ENCODE assay signal across 22 cellular contexts in the genomic region with DNA sequence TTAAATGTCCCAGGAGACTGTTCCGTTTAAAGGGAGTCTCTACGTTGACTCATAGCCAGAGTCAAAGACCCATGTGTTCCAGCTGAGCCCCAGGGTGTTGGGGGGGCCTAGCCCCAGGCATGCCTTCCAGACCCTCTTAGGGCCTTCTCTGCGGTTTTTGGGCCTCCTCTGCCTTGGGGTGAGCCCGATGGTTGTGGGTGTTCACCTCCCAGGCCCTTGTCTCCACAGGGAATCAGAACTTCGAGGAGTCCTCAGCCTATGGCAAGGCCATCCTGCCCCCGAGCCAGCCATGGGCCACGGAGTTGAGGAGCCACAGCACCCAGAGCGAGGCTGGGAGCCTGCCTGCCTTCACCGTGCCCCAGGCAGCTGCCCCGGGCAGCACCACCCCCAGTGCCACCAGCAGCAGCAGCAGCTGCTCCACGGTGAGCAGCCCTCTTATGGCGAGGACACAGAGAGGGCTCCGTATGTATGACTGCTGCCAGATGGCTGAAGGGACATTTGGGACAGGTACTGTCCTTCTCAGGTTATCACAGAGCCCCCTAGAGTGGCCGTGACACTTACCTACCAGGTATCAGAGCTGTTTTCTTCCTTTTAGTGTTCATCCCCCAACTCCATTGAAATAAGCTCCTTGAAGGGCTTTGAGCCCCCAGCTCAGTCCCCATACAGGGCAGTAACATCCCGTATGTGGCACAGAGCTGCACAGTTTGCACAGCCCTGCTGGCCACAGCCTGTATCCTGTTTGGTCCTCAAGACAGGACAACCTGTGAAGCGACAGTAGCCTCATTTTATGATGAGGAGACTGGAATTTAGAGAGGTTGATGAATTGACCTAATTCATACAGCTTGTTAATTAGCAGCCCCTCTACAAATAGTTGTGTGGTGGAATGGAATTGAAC.
DNase-seq lines count a peak whose midpoint lies in the region; TF ChIP-seq lines count a peak whose summit lies in the region.
"Had no signal": no experiment of that assay in that cellular context is flagged by ENCODE, and none has a peak within 500 bp of the region (broad histone marks: within the 10 kb centered on the region; RNA-seq: fewer than 3 reads in every experiment).

No MANE protein-coding gene starts in this region.

- POLR2A ChIA-PET in RWPE1 (lab: Yijun Ruan, JAX; ENCODE audit: low non-redundant PET): no interaction called here

- H3K4me3 ChIP-seq in liver (ENCODE audit: low read depth in 1 of 3, low read length in 3 of 3): no peak overlapping the region
- H3K4me3 ChIP-seq: colonic mucosa, GM23248 had no signal

- CTCF ChIA-PET in RWPE1 (lab: Yijun Ruan, JAX): interaction anchor here (0.5 to 0.8 kb wide), 4 partner anchors 26 to 408 kb away, joined by 3 to 6 read pairs (median 4); no protein-coding TSS in a partner anchor

- WGBS in liver: 90% methylated on average over 16 of the region's 16 CpGs

- H3K4me1 Mint-ChIP-seq in type B pancreatic cell (ENCODE audit: unreplicated experiment): peaks cover 11% of the 10 kb centered on the region
- H3K4me1 Mint-ChIP-seq in activated CD4-positive, alpha-beta T cell treated with anti-CD3 and anti-CD28 coated beads, Interleukin-2, amount 10 ng/mL, durations not matched to agents 24 days and 14 days: no peaks in the 10 kb centered on the region
- H3K4me1 Mint-ChIP-seq: activated naive CD8-positive, alpha-beta T cell treated with anti-CD3 and anti-CD28 coated beads, Interleukin-2, amount 50 U/mL, for 24 hours; CD8-positive, alpha-beta memory T cell; natural killer cell had no signal

- TF ChIP-seq RAD21 in liver (IDR thresholded peaks at IDR 0.05): no peak

- intact Hi-C loops in activated CD4-positive, alpha-beta T cell treated with anti-CD3 and anti-CD28 coated beads, Interleukin-2, amount 10 ng/mL, durations not matched to agents 24 days and 14 days (cut with micrococcal nuclease): no loop called here

- H3K9me3 ChIP-seq in liver (ENCODE audit: control insufficient read depth in 4 of 4, low read length in 3 of 4): no peaks in the 10 kb centered on the region
- H3K9me3 ChIP-seq: colonic mucosa had no signal

- H3K27ac Mint-ChIP-seq in type B pancreatic cell: no peak overlapping the region
- no peak overlapping the region for H3K27ac Mint-ChIP-seq in activated CD4-positive, alpha-beta T cell treated with anti-CD3 and anti-CD28 coated beads, Interleukin-2, amount 10 ng/mL, durations not matched to agents 24 days and 14 days
- H3K27ac Mint-ChIP-seq: activated naive CD8-positive, alpha-beta T cell treated with anti-CD3 and anti-CD28 coated beads, Interleukin-2, amount 50 U/mL, for 24 hours; CD8-positive, alpha-beta memory T cell; mesothelial cell of epicardium; natural killer cell had no signal

- H3K4me3 Mint-ChIP-seq in type B pancreatic cell: no peak overlapping the region
- H3K4me3 Mint-ChIP-seq in activated CD4-positive, alpha-beta T cell treated with anti-CD3 and anti-CD28 coated beads, Interleukin-2, amount 10 ng/mL, durations not matched to agents 24 days and 14 days: no peak overlapping the region
- H3K4me3 Mint-ChIP-seq: activated naive CD8-positive, alpha-beta T cell treated with anti-CD3 and anti-CD28 coated beads, Interleukin-2, amount 50 U/mL, for 24 hours; brain; CD8-positive, alpha-beta memory T cell; mesothelial cell of epicardium; natural killer cell had no signal

- H3K36me3 ChIP-seq in liver (ENCODE audit: control insufficient read depth in 4 of 4, insufficient read depth in 3 of 4, low read depth in 1 of 4, low read length in 3 of 4): peaks cover 39 to 98% (median 86%) of the 10 kb centered on the region in 4 donors

- H3K27me3 ChIP-seq in liver (ENCODE audit: control insufficient read depth in 4 of 4, insufficient read depth in 4 of 4, low read length in 3 of 4): no peaks in the 10 kb centered on the region
- H3K27me3 ChIP-seq: colonic mucosa had no signal

- H3K4me1 ChIP-seq in liver (ENCODE audit: control insufficient read depth in 4 of 4, insufficient read depth in 4 of 4, low read length in 3 of 4): no peaks in the 10 kb centered on the region
- H3K4me1 ChIP-seq: colonic mucosa had no signal

- DNase-seq in NCI-H82 (lab: John Stamatoyannopoulos, UW): peak; percentile 37
- DNase-seq in NCI-H82 treated with DMSO at 0.1 percent for 48 hours (lab: John Stamatoyannopoulos, UW; ENCODE audit: unreplicated experiment): no peak
- no peak for DNase-seq in RWPE1 (ENCODE audit: low spot score)
- DNase-seq in type B pancreatic cell (ENCODE audit: extremely low spot score, unreplicated experiment): peak; percentile 64
- no peak for DNase-seq in NCI-H187 treated with DMSO at 0.1 percent for 48 hours (lab: John Stamatoyannopoulos, UW)
- DNase-seq in activated CD4-positive, alpha-beta T cell treated with anti-CD3 and anti-CD28 coated beads for 48 hours: no peak
- no peak for DNase-seq in activated CD4-positive, alpha-beta T cell treated with anti-CD3 and anti-CD28 coated beads, Interleukin-2, amount 10 ng/mL, durations not matched to agents 24 days and 14 days
- DNase-seq: 8988T; activated effector memory CD4-positive, alpha-beta T cell treated with anti-CD3 and anti-CD28 coated beads, Interleukin-2, amount 50 U/mL, for 16 hours; activated naive CD8-positive, alpha-beta T cell treated with anti-CD3 and anti-CD28 coated beads, Interleukin-2, amount 50 U/mL, for 24 hours; AML-193; DMS79; GM23248; natural killer cell; NCI-H1048; NCI-H2081; NK-92 treated with Interleukin-12 subunit alpha and Interleukin-12 subunit beta, amount 100 ng/mL, for 24 hours had no signal

- no peaks in the 10 kb centered on the region for H3K27me3 Mint-ChIP-seq in type B pancreatic cell
- H3K27me3 Mint-ChIP-seq in activated CD4-positive, alpha-beta T cell treated with anti-CD3 and anti-CD28 coated beads, Interleukin-2, amount 10 ng/mL, durations not matched to agents 24 days and 14 days: peaks cover 2% of the 10 kb centered on the region
- H3K27me3 Mint-ChIP-seq: activated naive CD8-positive, alpha-beta T cell treated with anti-CD3 and anti-CD28 coated beads, Interleukin-2, amount 50 U/mL, for 24 hours; brain had no signal

- TF ChIP-seq CTCF in RWPE1 (conservative IDR thresholded peaks at IDR 0.05; ENCODE audit: low read depth): no peak
- no peak for TF ChIP-seq CTCF in liver (IDR thresholded peaks at IDR 0.05; ENCODE audit: low read depth, low read length, missing input control)
- no peak for TF ChIP-seq CTCF in type B pancreatic cell (conservative IDR thresholded peaks at IDR 0.05)

- no peaks in the 10 kb centered on the region for H3K9me3 Mint-ChIP-seq in type B pancreatic cell
- no peaks in the 10 kb centered on the region for H3K9me3 Mint-ChIP-seq in activated CD4-positive, alpha-beta T cell treated with anti-CD3 and anti-CD28 coated beads, Interleukin-2, amount 10 ng/mL, durations not matched to agents 24 days and 14 days
- H3K9me3 Mint-ChIP-seq: activated naive CD8-positive, alpha-beta T cell treated with anti-CD3 and anti-CD28 coated beads, Interleukin-2, amount 50 U/mL, for 24 hours; CD8-positive, alpha-beta memory T cell; natural killer cell had no signal

- no peak overlapping the region for H3K9ac ChIP-seq in liver (ENCODE audit: low read depth in 1 of 2, low read length in 2 of 2)
- H3K9ac ChIP-seq: GM23248 had no signal

- H3K27ac ChIP-seq in RWPE1 (peak overlapping the region; percentile 20), liver (ENCODE audit: low read depth in 1 of 2, low read length in 2 of 2) (peak overlapping the region; percentile 40 to 43)
- H3K27ac ChIP-seq: colonic mucosa, GM23248 had no signal

- H3K36me3 Mint-ChIP-seq in type B pancreatic cell: peaks cover 19% of the 10 kb centered on the region
- no peaks in the 10 kb centered on the region for H3K36me3 Mint-ChIP-seq in activated CD4-positive, alpha-beta T cell treated with anti-CD3 and anti-CD28 coated beads, Interleukin-2, amount 10 ng/mL, durations not matched to agents 24 days and 14 days (ENCODE audit: low read depth)
- H3K36me3 Mint-ChIP-seq: CD8-positive, alpha-beta memory T cell; mesothelial cell of epicardium; natural killer cell had no signal

TF ChIP-seq in liver, 16 proteins besides CTCF, POLR2A, EP300 and RAD21:
- TF ChIP-seq YY1 (IDR thresholded peaks at IDR 0.05) (no peak), FOXA1 (IDR thresholded peaks at IDR 0.05) (no peak), GABPA (IDR thresholded peaks at IDR 0.05 in 1 of 2, conservative IDR thresholded peaks at IDR 0.05 in 1 of 2) (no peak)

Comparison
In these comparisons a context has a peak if more than half of its experiments do, and no peak if none do; other contexts are left out.
1. DNase-seq: peak in NCI-H82 (single experiment) and type B pancreatic cell (single experiment); none in NCI-H82 treated with DMSO at 0.1 percent for 48 hours (single experiment), RWPE1 (single experiment), NCI-H187 treated with DMSO at 0.1 percent for 48 hours (single experiment), activated CD4-positive, alpha-beta T cell treated with anti-CD3 and anti-CD28 coated beads for 48 hours (single experiment) and activated CD4-positive, alpha-beta T cell treated with anti-CD3 and anti-CD28 coated beads, Interleukin-2, amount 10 ng/mL, durations not matched to agents 24 days and 14 days (single experiment).